9 cellular contexts compared by ENCODE assay signal in genomic region chr19:21466627-21467026, GRCh38.
"Had no signal": no experiment of that assay in that cellular context is flagged by ENCODE, and none has a peak within 500 bp of the region (broad histone marks: within the 10 kb centered on the region; RNA-seq: fewer than 3 reads in every experiment).

No MANE protein-coding gene starts in this region.

- H3K4me3 Mint-ChIP-seq: H9 had no signal

- H3K27ac ChIP-seq: GM23248, KMS-11 had no signal

- H3K4me3 ChIP-seq: GM23248 had no signal

- H3K4me2 ChIP-seq: KMS-11 had no signal

- H2AFZ ChIP-seq: GM23248 had no signal

- FAIRE-seq: H54, HTR-8/SVneo had no signal

- H3K9ac ChIP-seq: GM23248, KMS-11 had no signal

- DNase-seq: GM23248, GOT3, H9, HCEC 1CT, IMR-90, KBM-7 had no signal
